Comparison of ENCODE assay signal across 8 cellular contexts in the genomic region with DNA sequence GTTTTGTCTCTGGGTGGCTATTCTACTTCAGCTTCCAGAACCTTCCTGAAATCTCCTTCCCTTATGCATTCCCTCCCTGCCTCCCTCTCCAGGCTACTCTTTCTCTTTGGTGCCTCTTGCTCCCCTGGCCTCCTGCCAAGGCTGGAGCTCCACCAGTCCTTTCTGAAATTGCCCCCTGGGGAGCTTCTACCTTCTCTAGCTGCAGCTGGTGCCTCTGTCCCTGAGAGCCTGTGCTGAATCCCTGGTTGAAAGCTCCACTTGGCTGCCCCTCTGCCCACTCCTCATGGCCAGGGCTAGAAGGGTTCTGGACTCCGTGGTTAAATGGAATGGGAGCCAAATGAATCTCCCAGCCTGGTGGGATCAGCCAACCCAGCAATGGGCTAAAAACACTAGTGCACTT.
A peak's percentile ranks its signal among the peaks of the same experiment; 100 is the strongest.
DNase-seq lines count a peak whose midpoint lies in the region; ATAC-seq and TF ChIP-seq lines count a peak whose summit lies in the region.

No MANE protein-coding gene starts in this region.

- no peaks in the 10 kb centered on the region for H4K20me1 ChIP-seq in mammary epithelial cell (ENCODE audit: insufficient read depth, low read length)

- H3K36me3 ChIP-seq in mammary epithelial cell (ENCODE audit: insufficient read depth, low read length), result no peaks in the 10 kb centered on the region

- no peak overlapping the region for H2AFZ ChIP-seq in mammary epithelial cell (ENCODE audit: low read depth, low read length)

- no peaks in the 10 kb centered on the region for H3K9me3 ChIP-seq in mammary epithelial cell (replicated peaks; ENCODE audit: insufficient read depth, low read length)

- DNase-seq in MCF 10A (ENCODE audit: unreplicated experiment), result peak; percentile 45
- DNase-seq in mammary epithelial cell, result no peak
- DNase-seq in NCI-H82 (lab: John Stamatoyannopoulos, UW), result peak; percentile 69
- DNase-seq in Right ventricle myocardium superior, result peak; percentile 78
- no peak for DNase-seq in OCI-M2 (lab: John Stamatoyannopoulos, UW; ENCODE audit: unreplicated experiment)
- no peak for DNase-seq in HFFc6

- 58% methylated on average over 1 of the region's 1 CpG for WGBS in mammary epithelial cell (ENCODE audit: low coverage, missing lambda C conversion rate)

- H3K4me3 ChIP-seq in mammary epithelial cell (replicated peaks in 1 of 3; ENCODE audit: insufficient read depth in 1 of 3, low read depth in 2 of 3, low read length in 3 of 3), result no peak overlapping the region

- in situ Hi-C loops in mammary epithelial cell (cut with MboI; ENCODE audit: low sequenced_read_pairs in 2 of 2), result no loop called here

- CTCF ChIA-PET in MCF 10A (lab: Yijun Ruan, JAX) (interaction anchor here (0.6 to 1.6 kb wide), 6 partner anchors 12 to 176 kb away, joined by 3 to 6 read pairs (median 4); no protein-coding TSS in a partner anchor), mammary epithelial cell (lab: Charles Lee; ENCODE audit: low non-redundant PET) (no interaction called here)

- no peak overlapping the region for H3K9ac ChIP-seq in mammary epithelial cell (ENCODE audit: insufficient read depth, low read length)

- no peak overlapping the region for H3K4me2 ChIP-seq in mammary epithelial cell (ENCODE audit: insufficient read depth, low read depth, low read length)

- H3K36me3 Mint-ChIP-seq in MCF 10A (ENCODE audit: insufficient read depth, unreplicated experiment) (no peaks in the 10 kb centered on the region), HFFc6 (ENCODE audit: low read depth) (no peaks in the 10 kb centered on the region)

- peaks cover 11% of the 10 kb centered on the region for H3K4me1 ChIP-seq in mammary epithelial cell (ENCODE audit: insufficient read depth, low read length)

- H3K79me2 ChIP-seq in mammary epithelial cell (ENCODE audit: insufficient read depth, low read length), result no peaks in the 10 kb centered on the region

- intact Hi-C loops in MCF 10A (cut with micrococcal nuclease), result no loop called here
- intact Hi-C loops in mammary epithelial cell (cut with micrococcal nuclease), result loop anchor here (5.0 kb wide), 1 partner anchor 33 kb away; no protein-coding TSS in a partner anchor
- intact Hi-C loops in Right ventricle myocardium superior (cut with DNase I), result no loop called here

- peaks cover 11% of the 10 kb centered on the region for H3K4me1 Mint-ChIP-seq in MCF 10A (ENCODE audit: insufficient read depth, unreplicated experiment)
- H3K4me1 Mint-ChIP-seq in HFFc6 (ENCODE audit: low read depth), result peaks cover 34% of the 10 kb centered on the region

- TF ChIP-seq CTCF in MCF 10A (IDR thresholded peaks at IDR 0.05; ENCODE audit: unreplicated experiment) (no peak), mammary epithelial cell (conservative IDR thresholded peaks at IDR 0.05 in 1 of 2, IDR thresholded peaks at IDR 0.05 in 1 of 2; ENCODE audit: extremely low read depth in 1 of 2, insufficient read depth in 1 of 2, low read depth in 1 of 2, low read length in 2 of 2) (no peak), HFFc6 (IDR thresholded peaks at IDR 0.05) (no peak)

- dilution Hi-C loops in mammary epithelial cell (cut with HindIII; ENCODE audit: low sequenced_read_pairs), result no loop called here

- ATAC-seq in Right ventricle myocardium superior (ENCODE audit: poor library complexity) (peak; percentile 54), HG03469 (IDR thresholded peaks at IDR 0.05; ENCODE audit: unreplicated experiment) (no peak), GM21529 (IDR thresholded peaks at IDR 0.05; ENCODE audit: unreplicated experiment) (no peak)

- POLR2A ChIA-PET in MCF 10A (lab: Yijun Ruan, JAX), result no interaction called here

- no peak overlapping the region for H3K27ac ChIP-seq in mammary epithelial cell (ENCODE audit: insufficient read depth, low read depth, low read length)

- H3K27ac Mint-ChIP-seq in MCF 10A (ENCODE audit: low read depth, unreplicated experiment) (no peak overlapping the region), HFFc6 (no peak overlapping the region)

- H3K4me3 Mint-ChIP-seq in MCF 10A (ENCODE audit: unreplicated experiment), result no peak overlapping the region
- no peak overlapping the region for H3K4me3 Mint-ChIP-seq in HFFc6

- H3K9me3 Mint-ChIP-seq in MCF 10A (ENCODE audit: unreplicated experiment), result no peaks in the 10 kb centered on the region
- no peaks in the 10 kb centered on the region for H3K9me3 Mint-ChIP-seq in HFFc6

- no peaks in the 10 kb centered on the region for H3K27me3 Mint-ChIP-seq in MCF 10A (ENCODE audit: insufficient read depth, unreplicated experiment)
- no peaks in the 10 kb centered on the region; the same call in 1 of the 2 replicates for H3K27me3 Mint-ChIP-seq in HFFc6 (ENCODE audit: insufficient read depth)

- H3K27me3 ChIP-seq in mammary epithelial cell (ENCODE audit: insufficient read depth, low read length), result peaks cover 2% of the 10 kb centered on the region

- BruUV-seq in MCF 10A (replicated peaks; lab: Mats Ljungman, UMichigan), result no TSS peak
- no TSS peak for BruUV-seq in mammary epithelial cell (replicated peaks; lab: Mats Ljungman, UMichigan)

Comparison
In these comparisons a context has a peak if more than half of its experiments do, and no peak if none do; other contexts are left out.
1. DNase-seq: peak in MCF 10A (single experiment), NCI-H82 (single experiment) and Right ventricle myocardium superior (single experiment); none in mammary epithelial cell (single experiment), OCI-M2 (single experiment) and HFFc6 (single experiment).